13 cellular contexts compared by ENCODE assay signal in genomic region chr15:90033006-90033405, GRCh38. TPM values are rescaled to one million over a fixed set of nuclear protein-coding genes. Genes with fewer than 3 reads are reported as not detected.
DNase-seq lines count a peak whose midpoint lies in the region; ATAC-seq, FAIRE-seq and TF ChIP-seq lines count a peak whose summit lies in the region.
"Had no signal": no experiment of that assay in that cellular context is flagged by ENCODE, and none has a peak within 500 bp of the region (broad histone marks: within the 10 kb centered on the region; RNA-seq: fewer than 3 reads in every experiment).

No MANE protein-coding gene starts in this region.

- H3K4me2 ChIP-seq in HepG2 (ENCODE audit: low read depth, low read length), result no peak overlapping the region

- in situ Hi-C loops in HepG2 (cut with HindIII; ENCODE audit: extremely low pct_ligation_motif_present, low pct_unique_long_range_greater_than_20kb), result no loop called here

- H3K27ac ChIP-seq in right lobe of liver (peak overlapping the region in 1 of 3 donors; percentile 40), HepG2 (ENCODE audit: extremely low read length, insufficient read depth, low read length) (no peak overlapping the region)
- no peak overlapping the region for H3K27ac ChIP-seq in naive thymus-derived CD4-positive, alpha-beta T cell (ENCODE audit: low read depth, low read length)

- no peak for TF ChIP-seq RAD21 in HepG2 (CRISPR knock-in tag; IDR thresholded peaks at IDR 0.05)

- POLR2A ChIA-PET in HepG2 (lab: Yijun Ruan, JAX), result no interaction called here
- POLR2A ChIA-PET in naive thymus-derived CD4-positive, alpha-beta T cell (lab: Charles Lee), result interaction anchor here (1.2 to 2.2 kb wide), 2 partner anchors 19 to 139 kb away, joined by 3 to 9 read pairs; partner anchors contain the start of gene AP3S2

- H4K20me1 ChIP-seq in HepG2 (ENCODE audit: insufficient read depth, low read length), result peaks cover 7% of the 10 kb centered on the region; the same call in 1 of the 2 replicates

- TF ChIP-seq CTCF in right lobe of liver (IDR thresholded peaks at IDR 0.05) (no peak), HepG2 (CRISPR knock-in tag; IDR thresholded peaks at IDR 0.05) (no peak)

- no peak overlapping the region for H3K9ac ChIP-seq in HepG2 (ENCODE audit: insufficient read depth, low read depth, low read length)

- ATAC-seq in right lobe of liver (no peak), HepG2 (no peak), HG02642 (IDR thresholded peaks at IDR 0.05; ENCODE audit: poor library complexity, unreplicated experiment) (no peak), HG02970 (IDR thresholded peaks at IDR 0.05; ENCODE audit: low FRiP score, unreplicated experiment) (no peak)
- ATAC-seq in naive thymus-derived CD4-positive, alpha-beta T cell, result no peak
- ATAC-seq: Panc1 had no signal

- H3K27ac Mint-ChIP-seq in activated naive CD8-positive, alpha-beta T cell treated with anti-CD3 and anti-CD28 coated beads for 36 hours, result peak overlapping the region; percentile 3
- peak overlapping the region; percentile 22 to 94 (median 77) for H3K27ac Mint-ChIP-seq in naive thymus-derived CD4-positive, alpha-beta T cell

- H3K4me1 Mint-ChIP-seq in activated naive CD8-positive, alpha-beta T cell treated with anti-CD3 and anti-CD28 coated beads for 36 hours, result peaks cover 56% of the 10 kb centered on the region
- peaks cover 40 to 69% (median 64%) of the 10 kb centered on the region in 7 donors for H3K4me1 Mint-ChIP-seq in naive thymus-derived CD4-positive, alpha-beta T cell

- no peak for TF ChIP-seq EP300 in HepG2 (IDR thresholded peaks at IDR 0.05; ENCODE audit: low read depth in 2 of 2, low read length in 2 of 2)
- no peak for TF ChIP-seq EP300 in HepG2 (CRISPR knock-in tag; IDR thresholded peaks at IDR 0.05; ENCODE audit: borderline replicate concordance)

- H3K36me3 ChIP-seq in right lobe of liver (no peaks in the 10 kb centered on the region), HepG2 (replicated peaks in 1 of 2; ENCODE audit: control insufficient read depth in 1 of 2, insufficient read depth in 2 of 2, low read length in 2 of 2) (no peaks in the 10 kb centered on the region; a peak in 2 of 5 replicates)
- H3K36me3 ChIP-seq in naive thymus-derived CD4-positive, alpha-beta T cell (ENCODE audit: control insufficient read depth in 2 of 3, insufficient read depth in 3 of 3, low read length in 3 of 3), result no peaks in the 10 kb centered on the region

- H3K4me3 Mint-ChIP-seq in activated naive CD8-positive, alpha-beta T cell treated with anti-CD3 and anti-CD28 coated beads for 36 hours, result no peak overlapping the region
- peak overlapping the region in 9 of 10 donors; percentile 12 to 59 (median 39) for H3K4me3 Mint-ChIP-seq in naive thymus-derived CD4-positive, alpha-beta T cell

- no peak overlapping the region for H2AFZ ChIP-seq in HepG2 (ENCODE audit: low read length)

- CTCF ChIA-PET in HepG2 (lab: Yijun Ruan, JAX; ENCODE audit: low intra/inter-chr PET ratio, low total read pairs), result no interaction called here
- CTCF ChIA-PET in naive thymus-derived CD4-positive, alpha-beta T cell (lab: Charles Lee), result no interaction called here

- H3K9me3 ChIP-seq in right lobe of liver (no peaks in the 10 kb centered on the region), HepG2 (ENCODE audit: low read length) (no peaks in the 10 kb centered on the region)
- no peaks in the 10 kb centered on the region for H3K9me3 ChIP-seq in naive thymus-derived CD4-positive, alpha-beta T cell (ENCODE audit: control insufficient read depth in 2 of 3, low read length in 3 of 3)

- H3K4me3 ChIP-seq in right lobe of liver (no peak overlapping the region), HepG2 (replicated peaks in 1 of 3; ENCODE audit: insufficient read depth in 1 of 3, low read depth in 2 of 3, low read length in 3 of 3) (no peak overlapping the region)
- H3K4me3 ChIP-seq in naive thymus-derived CD4-positive, alpha-beta T cell (ENCODE audit: low read length), result no peak overlapping the region

- no TSS peak for BruUV-seq in HepG2 (replicated peaks; lab: Mats Ljungman, UMichigan)

- intact Hi-C loops in right lobe of liver (cut with DNase I) (no loop called here), HepG2 (cut with micrococcal nuclease; ENCODE audit: unreplicated experiment) (no loop called here)
- intact Hi-C loops in naive thymus-derived CD4-positive, alpha-beta T cell (cut with micrococcal nuclease), result loop anchor here in 1 of 2 donors (5.0 kb wide), 1 partner anchor 39 kb away; no protein-coding TSS in a partner anchor

- H3K9me3 Mint-ChIP-seq in activated naive CD8-positive, alpha-beta T cell treated with anti-CD3 and anti-CD28 coated beads for 36 hours, result peaks cover 6% of the 10 kb centered on the region
- peaks cover 0 to 7% (median 4%) of the 10 kb centered on the region in 11 donors for H3K9me3 Mint-ChIP-seq in naive thymus-derived CD4-positive, alpha-beta T cell

- TF ChIP-seq POLR2A in right lobe of liver (IDR thresholded peaks at IDR 0.05) (no peak), HepG2 (IDR thresholded peaks at IDR 0.05; ENCODE audit: insufficient read depth in 1 of 2, low read depth in 2 of 2, low read length in 2 of 2) (no peak), H54 (IDR thresholded peaks at IDR 0.05; ENCODE audit: low read depth, low read length) (no peak)

- H3K4me1 ChIP-seq in right lobe of liver, result peaks cover 0 to 68% (median 32%) of the 10 kb centered on the region in 4 donors
- peaks cover 78% of the 10 kb centered on the region for H3K4me1 ChIP-seq in HepG2 (ENCODE audit: insufficient read depth, low read length)
- peaks cover 37% of the 10 kb centered on the region in 2 donors for H3K4me1 ChIP-seq in naive thymus-derived CD4-positive, alpha-beta T cell (ENCODE audit: control insufficient read depth in 2 of 2, insufficient read depth in 2 of 2, low read length in 2 of 2)

- 68% methylated on average over 5 of the region's 5 CpGs for WGBS in right lobe of liver (ENCODE audit: insufficient coverage, low coverage, low lambda C conversion rate, missing lambda C conversion rate)
- 96% methylated on average over 5 of the region's 5 CpGs for WGBS in HepG2 (ENCODE audit: low lambda C conversion rate)

- no peaks in the 10 kb centered on the region for H3K27me3 Mint-ChIP-seq in activated naive CD8-positive, alpha-beta T cell treated with anti-CD3 and anti-CD28 coated beads for 36 hours
- no peaks in the 10 kb centered on the region for H3K27me3 Mint-ChIP-seq in naive thymus-derived CD4-positive, alpha-beta T cell
- H3K27me3 Mint-ChIP-seq: naive B cell had no signal

- FAIRE-seq in HepG2 (lab: Jason Lieb, UNC) (no peak), H54 (lab: Jason Lieb, UNC) (no peak)
- FAIRE-seq: G401.6, TTC549 had no signal

- peaks cover 23% of the 10 kb centered on the region for H3K36me3 Mint-ChIP-seq in activated naive CD8-positive, alpha-beta T cell treated with anti-CD3 and anti-CD28 coated beads for 36 hours
- H3K36me3 Mint-ChIP-seq in naive thymus-derived CD4-positive, alpha-beta T cell, result peaks cover 4 to 14% (median 7%) of the 10 kb centered on the region in 5 donors

- H3K27me3 ChIP-seq in right lobe of liver (no peaks in the 10 kb centered on the region), HepG2 (ENCODE audit: control insufficient read depth in 1 of 2, insufficient read depth in 2 of 2, low read length in 2 of 2) (no peaks in the 10 kb centered on the region)
- no peaks in the 10 kb centered on the region for H3K27me3 ChIP-seq in naive thymus-derived CD4-positive, alpha-beta T cell (ENCODE audit: control insufficient read depth in 2 of 2, insufficient read depth in 2 of 2, low read length in 2 of 2)

- H3K79me2 ChIP-seq in HepG2 (ENCODE audit: insufficient read depth, low read length), result peaks cover 41% of the 10 kb centered on the region

- peak in 2 of 3 donors; percentile 24 to 37 for DNase-seq in right lobe of liver
- no peak for DNase-seq in HepG2 (ENCODE audit: low spot score)
- DNase-seq in activated naive CD8-positive, alpha-beta T cell treated with anti-CD3 and anti-CD28 coated beads for 36 hours, result no peak
- no peak for DNase-seq in naive thymus-derived CD4-positive, alpha-beta T cell
- no peak for DNase-seq in H54 (ENCODE audit: insufficient read length, low spot score)
- DNase-seq in occipital lobe (lab: John Stamatoyannopoulos, UW), result no peak
- DNase-seq: naive B cell; stimulated activated CD4-positive, alpha-beta T cell treated with anti-CD3 and anti-CD28 coated beads, Interleukin-15, amount 100 ng/mL, for 24 hours had no signal

TF ChIP-seq in HepG2, 621 proteins besides CTCF, POLR2A, EP300 and RAD21 (continues in another document):
- TF ChIP-seq ZFP37 (CRISPR knock-in tag; IDR thresholded peaks at IDR 0.05; ENCODE audit: borderline replicate concordance), result no peak
- TF ChIP-seq HOXA3 (CRISPR knock-in tag; IDR thresholded peaks at IDR 0.05), result no peak
- no peak for TF ChIP-seq STAT5B (CRISPR knock-in tag; IDR thresholded peaks at IDR 0.05)

RNA-seq across cellular contexts. Expression of gene ZNF710, which starts 31.9 kb away (rescaled TPM):
- total RNA-seq in right lobe of liver, result 10 to 100 TPM in 1 of 6 experiments, 1 to 10 TPM in 5; 4.7 to 17.1 (median 7.4) TPM
- total RNA-seq in HepG2 (2016; rRNA removed; fragmentation: Illumina TruSeq; extraction: Trizol), result 15.0 and 20.6 TPM in 2 replicates
- total RNA-seq in HepG2 (2016; cell fraction: cytosol; rRNA removed; fragmentation: Illumina TruSeq; extraction: Trizol; ENCODE audit: low read depth), result 7.6 and 7.9 TPM in 2 replicates
- total RNA-seq in HepG2 (2016; cell fraction: insoluble cytoplasmic fraction; rRNA removed; fragmentation: Illumina TruSeq; extraction: Trizol), result 12.0 and 18.4 TPM in 2 replicates
- total RNA-seq in HepG2 (2016; cell fraction: membrane; rRNA removed; fragmentation: Illumina TruSeq; extraction: Trizol), result 15.9 and 16.0 TPM in 2 replicates
- 9.6 and 12.6 TPM in 2 replicates for total RNA-seq in HepG2 (2016; cell fraction: nucleus; rRNA removed; fragmentation: Illumina TruSeq; extraction: Trizol)
- 4.7 and 5.8 TPM in 2 replicates for polyA plus RNA-seq in HepG2 (2011; rRNA removed)
- 4.2 and 5.3 TPM in 2 replicates for polyA plus RNA-seq in HepG2 (2011; cell fraction: cytosol; rRNA removed)
- polyA plus RNA-seq in HepG2 (2011; cell fraction: nucleus; rRNA removed), result 9.8 and 12.1 TPM in 2 replicates
- 18.0 and 18.4 TPM in 2 replicates for polyA plus RNA-seq in HepG2 (2012)
- 4.1 and 5.2 TPM in 2 replicates for polyA plus RNA-seq in HepG2 (2016; cell fraction: cytosol; fragmentation: Illumina TruSeq; extraction: Trizol; ENCODE audit: low read depth)
- 18.4 and 27.3 TPM in 2 replicates for polyA plus RNA-seq in HepG2 (2016; cell fraction: insoluble cytoplasmic fraction; fragmentation: Illumina TruSeq; extraction: Trizol; ENCODE audit: low read depth)
- polyA plus RNA-seq in HepG2 (2016; cell fraction: membrane; fragmentation: Illumina TruSeq; extraction: Trizol; ENCODE audit: low read depth), result 13.8 and 17.5 TPM in 2 replicates
- polyA plus RNA-seq in HepG2 (2016; cell fraction: nucleus; fragmentation: Illumina TruSeq; extraction: Trizol; ENCODE audit: insufficient read depth, low read depth), result 30.8 and 43.0 TPM in 2 replicates
- polyA minus RNA-seq in HepG2 (2011; rRNA and poly(A)+ RNA removed; ENCODE audit: low replicate concordance), result 14.3 and 17.4 TPM in 2 replicates
- polyA minus RNA-seq in HepG2 (2011; cell fraction: cytosol; rRNA and poly(A)+ RNA removed), result 7.8 and 14.2 TPM in 2 replicates
- polyA minus RNA-seq in HepG2 (2011; cell fraction: nucleus; rRNA and poly(A)+ RNA removed), result 5.2 and 7.0 TPM in 2 replicates
- total RNA-seq in activated naive CD8-positive, alpha-beta T cell treated with anti-CD3 and anti-CD28 coated beads for 36 hours, result 10 to 100 TPM; 17.8 to 17.9 TPM
- total RNA-seq in naive thymus-derived CD4-positive, alpha-beta T cell, result 10 to 100 TPM in 4 of 5 experiments, 1 to 10 TPM in 1; 7.3 to 28.8 (median 21.8) TPM
- polyA plus RNA-seq in naive thymus-derived CD4-positive, alpha-beta T cell, result 1 to 10 TPM in 1 of 2 donors, under 1 TPM in 1; 0.77 to 2.7 TPM
- total RNA-seq in occipital lobe, result 14.3 TPM

Comparison
In these comparisons a context has a peak if more than half of its experiments do, and no peak if none do; other contexts are left out.
1. DNase-seq: peak in right lobe of liver (2 of 3); none in HepG2 (single experiment), activated naive CD8-positive, alpha-beta T cell treated with anti-CD3 and anti-CD28 coated beads for 36 hours (single experiment), naive thymus-derived CD4-positive, alpha-beta T cell (0 of 9), H54 (single experiment) and occipital lobe (single experiment).